Comparison of ENCODE assay signal across 7 cellular contexts in the genomic region with DNA sequence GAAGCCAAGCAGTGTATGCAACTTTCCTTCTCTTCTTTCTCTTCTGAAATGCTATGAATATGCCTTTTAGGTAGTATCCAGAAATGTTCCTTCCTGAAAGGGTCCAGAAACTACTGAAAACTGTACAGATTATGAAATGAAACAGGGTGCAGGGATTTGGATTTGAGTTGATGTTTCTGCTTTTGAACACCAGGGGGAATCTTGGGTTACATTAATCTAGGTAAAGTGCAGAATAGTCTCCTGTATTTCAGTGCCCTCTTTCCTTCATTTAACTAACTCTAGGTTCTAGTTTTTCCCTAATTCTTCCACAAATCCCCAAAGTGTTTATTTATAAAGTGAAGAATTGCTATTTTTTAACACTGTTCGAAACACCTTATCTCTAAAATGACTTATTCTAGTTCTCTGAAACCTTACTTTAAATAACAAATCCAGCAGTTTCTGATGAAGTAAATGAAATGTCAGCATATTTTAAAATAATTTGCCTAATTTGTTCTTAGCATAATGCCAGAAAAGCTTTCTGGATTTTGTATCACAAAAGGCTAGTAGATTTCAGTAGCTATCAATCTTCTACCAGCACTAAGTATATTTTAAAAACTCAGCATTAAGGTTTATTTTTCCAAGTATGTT.
DNase-seq lines count a peak whose midpoint lies in the region; ATAC-seq and TF ChIP-seq lines count a peak whose summit lies in the region.

No MANE protein-coding gene starts in this region.

- H3K9me3 Mint-ChIP-seq in stimulated activated memory B cell treated with anti-CD40 and anti-IgM and Interleukin-4, amounts not matched to agents 10 μg/mL and 1 μg/mL and 100 μg/mL, for 72 hours = no peaks in the 10 kb centered on the region

- TF ChIP-seq CTCF in WERI-Rb-1 (IDR thresholded peaks at IDR 0.05; ENCODE audit: low read depth, low read length) = peak; percentile 37
- peak; percentile 38 for TF ChIP-seq CTCF in liver (IDR thresholded peaks at IDR 0.05; ENCODE audit: low read depth, low read length, missing input control)

- TF ChIP-seq RAD21 in liver (IDR thresholded peaks at IDR 0.05) = peak; percentile 64 to 65

- H3K27ac Mint-ChIP-seq in stimulated activated memory B cell treated with anti-CD40 and anti-IgM and Interleukin-4, amounts not matched to agents 10 μg/mL and 1 μg/mL and 100 μg/mL, for 72 hours = no peak overlapping the region

- H3K4me3 ChIP-seq in WERI-Rb-1 (ENCODE audit: low read depth, low read length) = no peak overlapping the region
- no peak overlapping the region for H3K4me3 ChIP-seq in liver (ENCODE audit: low read depth in 1 of 3, low read length in 3 of 3)
- no peak overlapping the region for H3K4me3 ChIP-seq in effector memory CD4-positive, alpha-beta T cell (ENCODE audit: insufficient read depth, low read depth, low read length, poor library complexity, severe bottlenecking)

- no peak for DNase-seq in WERI-Rb-1
- no peak for DNase-seq in stimulated activated CD4-positive, alpha-beta T cell treated with anti-CD3 and anti-CD28 coated beads, Interleukin-12 subunit alpha, Interleukin-12 subunit beta, amount 100 ng/mL, for 4 hours
- no peak for DNase-seq in effector memory CD4-positive, alpha-beta T cell

- 86% methylated on average over 1 of the region's 1 CpG for WGBS in liver

- no peaks in the 10 kb centered on the region for H3K4me1 Mint-ChIP-seq in stimulated activated memory B cell treated with anti-CD40 and anti-IgM and Interleukin-4, amounts not matched to agents 10 μg/mL and 1 μg/mL and 100 μg/mL, for 72 hours

- H3K27ac ChIP-seq in WERI-Rb-1 (no peak overlapping the region), liver (ENCODE audit: low read depth in 1 of 2, low read length in 2 of 2) (no peak overlapping the region)
- no peak overlapping the region for H3K27ac ChIP-seq in effector memory CD4-positive, alpha-beta T cell (ENCODE audit: insufficient read depth, low read length, poor library complexity, severe bottlenecking)

- H3K36me3 ChIP-seq in WERI-Rb-1 = no peaks in the 10 kb centered on the region
- peaks cover 0 to 39% (median 8%) of the 10 kb centered on the region in 4 donors for H3K36me3 ChIP-seq in liver (ENCODE audit: control insufficient read depth in 4 of 4, insufficient read depth in 3 of 4, low read depth in 1 of 4, low read length in 3 of 4)
- H3K36me3 ChIP-seq in effector memory CD4-positive, alpha-beta T cell (ENCODE audit: control insufficient read depth, insufficient read depth, low read length) = no peaks in the 10 kb centered on the region

- H3K9ac ChIP-seq in liver (ENCODE audit: low read depth in 1 of 2, low read length in 2 of 2) = no peak overlapping the region

- H3K9me3 ChIP-seq in WERI-Rb-1 (ENCODE audit: severe bottlenecking) = no peaks in the 10 kb centered on the region
- H3K9me3 ChIP-seq in liver (ENCODE audit: control insufficient read depth in 4 of 4, low read length in 3 of 4) = no peaks in the 10 kb centered on the region
- no peaks in the 10 kb centered on the region for H3K9me3 ChIP-seq in effector memory CD4-positive, alpha-beta T cell (ENCODE audit: control insufficient read depth, low read length)

- H3K4me1 ChIP-seq in liver (ENCODE audit: control insufficient read depth in 4 of 4, insufficient read depth in 4 of 4, low read length in 3 of 4) = no peaks in the 10 kb centered on the region
- no peaks in the 10 kb centered on the region for H3K4me1 ChIP-seq in effector memory CD4-positive, alpha-beta T cell (ENCODE audit: control insufficient read depth, insufficient read depth, low read length, poor library complexity, severe bottlenecking)

- H3K36me3 Mint-ChIP-seq in stimulated activated memory B cell treated with anti-CD40 and anti-IgM and Interleukin-4, amounts not matched to agents 10 μg/mL and 1 μg/mL and 100 μg/mL, for 72 hours = peaks cover 61% of the 10 kb centered on the region

- ATAC-seq in GM18508 (IDR thresholded peaks at IDR 0.05; ENCODE audit: insufficient read depth, unreplicated experiment) = peak; percentile 71
- peak; percentile 60 for ATAC-seq in HG03575 (IDR thresholded peaks at IDR 0.05; ENCODE audit: extremely low read depth, insufficient number of reproducible peaks, low FRiP score, unreplicated experiment)
- ATAC-seq in stimulated activated memory B cell treated with anti-CD40 and anti-IgM and Interleukin-4, amounts not matched to agents 10 μg/mL and 1 μg/mL and 100 μg/mL, for 72 hours = no peak

- no peak overlapping the region for H3K4me3 Mint-ChIP-seq in stimulated activated memory B cell treated with anti-CD40 and anti-IgM and Interleukin-4, amounts not matched to agents 10 μg/mL and 1 μg/mL and 100 μg/mL, for 72 hours

- no peaks in the 10 kb centered on the region for H3K27me3 Mint-ChIP-seq in stimulated activated memory B cell treated with anti-CD40 and anti-IgM and Interleukin-4, amounts not matched to agents 10 μg/mL and 1 μg/mL and 100 μg/mL, for 72 hours

- no peaks in the 10 kb centered on the region for H3K27me3 ChIP-seq in WERI-Rb-1 (ENCODE audit: insufficient read depth, low read depth, severe bottlenecking)
- H3K27me3 ChIP-seq in liver (ENCODE audit: control insufficient read depth in 4 of 4, insufficient read depth in 4 of 4, low read length in 3 of 4) = no peaks in the 10 kb centered on the region
- H3K27me3 ChIP-seq in effector memory CD4-positive, alpha-beta T cell (replicated peaks; ENCODE audit: control insufficient read depth, insufficient read depth, low read length, poor library complexity, severe bottlenecking) = no peaks in the 10 kb centered on the region

TF ChIP-seq in liver, 16 proteins besides CTCF, POLR2A, EP300 and RAD21:
- TF ChIP-seq SP1 (IDR thresholded peaks at IDR 0.05) (no peak), GABPA (IDR thresholded peaks at IDR 0.05 in 1 of 2, conservative IDR thresholded peaks at IDR 0.05 in 1 of 2) (no peak), NR2F2 (IDR thresholded peaks at IDR 0.05) (no peak), EGR1 (IDR thresholded peaks at IDR 0.05; ENCODE audit: low read depth in 2 of 2) (no peak), FOXA2 (IDR thresholded peaks at IDR 0.05) (no peak), RXRA (IDR thresholded peaks at IDR 0.05) (no peak)
- TF ChIP-seq, protein P1, sequence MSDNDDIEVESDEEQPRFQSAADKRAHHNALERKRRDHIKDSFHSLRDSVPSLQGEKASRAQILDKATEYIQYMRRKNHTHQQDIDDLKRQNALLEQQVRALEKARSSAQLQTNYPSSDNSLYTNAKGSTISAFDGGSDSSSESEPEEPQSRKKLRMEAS (IDR thresholded peaks at IDR 0.05) = no peak
- TF ChIP-seq, protein P2, sequence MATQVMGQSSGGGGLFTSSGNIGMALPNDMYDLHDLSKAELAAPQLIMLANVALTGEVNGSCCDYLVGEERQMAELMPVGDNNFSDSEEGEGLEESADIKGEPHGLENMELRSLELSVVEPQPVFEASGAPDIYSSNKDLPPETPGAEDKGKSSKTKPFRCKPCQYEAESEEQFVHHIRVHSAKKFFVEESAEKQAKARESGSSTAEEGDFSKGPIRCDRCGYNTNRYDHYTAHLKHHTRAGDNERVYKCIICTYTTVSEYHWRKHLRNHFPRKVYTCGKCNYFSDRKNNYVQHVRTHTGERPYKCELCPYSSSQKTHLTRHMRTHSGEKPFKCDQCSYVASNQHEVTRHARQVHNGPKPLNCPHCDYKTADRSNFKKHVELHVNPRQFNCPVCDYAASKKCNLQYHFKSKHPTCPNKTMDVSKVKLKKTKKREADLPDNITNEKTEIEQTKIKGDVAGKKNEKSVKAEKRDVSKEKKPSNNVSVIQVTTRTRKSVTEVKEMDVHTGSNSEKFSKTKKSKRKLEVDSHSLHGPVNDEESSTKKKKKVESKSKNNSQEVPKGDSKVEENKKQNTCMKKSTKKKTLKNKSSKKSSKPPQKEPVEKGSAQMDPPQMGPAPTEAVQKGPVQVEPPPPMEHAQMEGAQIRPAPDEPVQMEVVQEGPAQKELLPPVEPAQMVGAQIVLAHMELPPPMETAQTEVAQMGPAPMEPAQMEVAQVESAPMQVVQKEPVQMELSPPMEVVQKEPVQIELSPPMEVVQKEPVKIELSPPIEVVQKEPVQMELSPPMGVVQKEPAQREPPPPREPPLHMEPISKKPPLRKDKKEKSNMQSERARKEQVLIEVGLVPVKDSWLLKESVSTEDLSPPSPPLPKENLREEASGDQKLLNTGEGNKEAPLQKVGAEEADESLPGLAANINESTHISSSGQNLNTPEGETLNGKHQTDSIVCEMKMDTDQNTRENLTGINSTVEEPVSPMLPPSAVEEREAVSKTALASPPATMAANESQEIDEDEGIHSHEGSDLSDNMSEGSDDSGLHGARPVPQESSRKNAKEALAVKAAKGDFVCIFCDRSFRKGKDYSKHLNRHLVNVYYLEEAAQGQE (IDR thresholded peaks at IDR 0.05) = no peak
